In the genomic region with DNA sequence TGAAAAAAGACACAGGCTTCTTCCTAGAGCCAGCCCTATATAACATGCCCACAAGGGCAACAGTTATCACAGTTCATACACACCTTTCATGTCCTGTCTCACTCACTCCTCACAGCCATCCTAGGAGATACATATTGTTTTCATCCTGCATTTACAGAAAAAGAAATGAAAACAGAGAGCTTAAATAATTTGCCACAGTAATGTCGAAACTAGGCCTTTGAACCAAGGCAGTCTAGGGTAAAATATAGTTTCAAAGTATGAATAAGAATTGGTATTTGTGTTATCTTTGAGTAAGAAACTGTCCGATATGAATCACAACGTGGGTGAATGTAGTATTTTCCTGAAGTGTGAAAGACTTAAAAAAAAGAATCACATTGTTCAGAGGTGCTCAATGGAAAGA, we compare ENCODE assay signal across 12 cellular contexts.
A peak's percentile ranks its signal among the peaks of the same experiment; 100 is the strongest.
DNase-seq lines count a peak whose midpoint lies in the region; ATAC-seq lines count a peak whose summit lies in the region.
"Had no signal": no experiment of that assay in that cellular context is flagged by ENCODE, and none has a peak within 500 bp of the region (broad histone marks: within the 10 kb centered on the region; RNA-seq: fewer than 3 reads in every experiment).

No MANE protein-coding gene starts in this region.

- peak; percentile 92 for ATAC-seq in GM18861 (IDR thresholded peaks at IDR 0.05; ENCODE audit: unreplicated experiment)
- peak; percentile 91 for ATAC-seq in GM21390 (IDR thresholded peaks at IDR 0.05; ENCODE audit: unreplicated experiment)
- peak; percentile 95 for ATAC-seq in HG02973 (IDR thresholded peaks at IDR 0.05; ENCODE audit: unreplicated experiment)
- peak; percentile 92 for ATAC-seq in HG03558 (IDR thresholded peaks at IDR 0.05; ENCODE audit: extremely low read depth, unreplicated experiment)
- ATAC-seq in GM21825 (IDR thresholded peaks at IDR 0.05; ENCODE audit: unreplicated experiment) = no peak

- DNase-seq in cerebellar cortex (ENCODE audit: low spot score) (no peak), DMS 273 treated with DMSO at 0.1 percent for 48 hours (lab: John Stamatoyannopoulos, UW) (no peak), OCI-M2 (lab: John Stamatoyannopoulos, UW; ENCODE audit: unreplicated experiment) (no peak)
- DNase-seq: activated CD4-positive, CD25-positive, alpha-beta regulatory T cell treated with anti-CD3 and anti-CD28 coated beads, Interleukin-2, amount 50 U/mL, for 72 hours; H9; NCI-H146; nephron progenitor cell had no signal
